ENCODE assay signal across 8 cellular contexts in genomic region chr5:176534640-176535039, GRCh38.
A peak's percentile ranks its signal among the peaks of the same experiment; 100 is the strongest.
DNase-seq lines count a peak whose midpoint lies in the region; ATAC-seq and TF ChIP-seq lines count a peak whose summit lies in the region.

No MANE protein-coding gene starts in this region.

- H3K27me3 ChIP-seq in DND-41 (ENCODE audit: insufficient read depth, low read length, poor library complexity) = no peaks in the 10 kb centered on the region
- H3K27me3 ChIP-seq in parathyroid adenoma (ENCODE audit: control insufficient read depth, insufficient read depth, low read length) = no peaks in the 10 kb centered on the region

- peaks cover 59% of the 10 kb centered on the region for H3K79me2 ChIP-seq in DND-41 (ENCODE audit: insufficient read depth, low read length)
- H3K79me2 ChIP-seq in parathyroid adenoma = peaks cover 14% of the 10 kb centered on the region

- H3K4me3 ChIP-seq in DND-41 (ENCODE audit: low read depth in 1 of 2, low read length in 2 of 2) (peak overlapping the region; percentile 62 to 95; a peak in 3 of 4 replicates), parathyroid adenoma (ENCODE audit: low read depth, low read length) (peak overlapping the region; percentile 100)

- peak overlapping the region; percentile 65 for H3K4me2 ChIP-seq in DND-41 (ENCODE audit: insufficient read depth, low read length)
- H3K4me2 ChIP-seq in parathyroid adenoma (ENCODE audit: low read length) = peak overlapping the region; percentile 99

- DNase-seq in DND-41 = peak; percentile 29
- peak; percentile 26 for DNase-seq in NCI-H2196 treated with DMSO at 0.1 percent for 48 hours (lab: John Stamatoyannopoulos, UW; ENCODE audit: unreplicated experiment)
- DNase-seq in epithelial cell of prostate (ENCODE audit: low read depth, low spot score) = no peak
- no peak for DNase-seq in DMS79 (lab: John Stamatoyannopoulos, UW)
- no peak for DNase-seq in GDM1 (lab: John Stamatoyannopoulos, UW)
- DNase-seq in activated CD4-positive, alpha-beta T cell treated with anti-CD3 and anti-CD28 coated beads, Interleukin-2, amount 50 U/mL, for 4 hours = no peak

- TF ChIP-seq CTCF in DND-41 (IDR thresholded peaks at IDR 0.05; ENCODE audit: borderline replicate concordance, extremely low read depth, low read length, poor library complexity, severe bottlenecking) (no peak), parathyroid adenoma (IDR thresholded peaks at IDR 0.05) (no peak)

- H3K4me1 ChIP-seq in DND-41 (ENCODE audit: insufficient read depth, low read length) (peaks cover 49% of the 10 kb centered on the region), parathyroid adenoma (peaks cover 26% of the 10 kb centered on the region)

- peaks cover 49% of the 10 kb centered on the region for H4K20me1 ChIP-seq in DND-41 (ENCODE audit: insufficient read depth, low read length)

- H3K36me3 ChIP-seq in DND-41 (ENCODE audit: insufficient read depth, low read length) (peaks cover 49% of the 10 kb centered on the region), parathyroid adenoma (ENCODE audit: control insufficient read depth, insufficient read depth, low read length) (no peaks in the 10 kb centered on the region)

- H3K9ac ChIP-seq in DND-41 (ENCODE audit: low read depth, low read length) = peak overlapping the region; percentile 98
- no peak overlapping the region for H3K9ac ChIP-seq in parathyroid adenoma

- no peak overlapping the region for H2AFZ ChIP-seq in DND-41 (ENCODE audit: low read depth, low read length)
- no peak overlapping the region for H2AFZ ChIP-seq in parathyroid adenoma

- peak overlapping the region; percentile 87 for H3K27ac ChIP-seq in DND-41 (ENCODE audit: low read length)
- peak overlapping the region; percentile 93 for H3K27ac ChIP-seq in epithelial cell of prostate
- peak overlapping the region; percentile 98 for H3K27ac ChIP-seq in parathyroid adenoma

- H3K9me3 ChIP-seq in DND-41 (ENCODE audit: insufficient read depth, low read length, severe bottlenecking) (no peaks in the 10 kb centered on the region), parathyroid adenoma (ENCODE audit: control insufficient read depth, low read length) (no peaks in the 10 kb centered on the region)

- ATAC-seq in DND-41 (ENCODE audit: insufficient read depth, low read depth) (no peak), HG02970 (IDR thresholded peaks at IDR 0.05; ENCODE audit: low FRiP score, unreplicated experiment) (no peak)

Comparison
In these comparisons a context has a peak if more than half of its experiments do, and no peak if none do; other contexts are left out.
1. DNase-seq: peak in DND-41 (single experiment) and NCI-H2196 treated with DMSO at 0.1 percent for 48 hours (single experiment); none in epithelial cell of prostate (single experiment), DMS79 (single experiment), GDM1 (single experiment) and activated CD4-positive, alpha-beta T cell treated with anti-CD3 and anti-CD28 coated beads, Interleukin-2, amount 50 U/mL, for 4 hours (0 of 2).
2. Peak in every context shown above with its lines, with median percentiles within 50 percentile points of each other: H3K27ac ChIP-seq.